ENCODE assay signal across 22 cellular contexts in genomic region chr12:102096855-102097254, GRCh38.
"Had no signal": no experiment of that assay in that cellular context is flagged by ENCODE, and none has a peak within 500 bp of the region (broad histone marks: within the 10 kb centered on the region; RNA-seq: fewer than 3 reads in every experiment).

No MANE protein-coding gene starts in this region.

- H3K36me3 ChIP-seq: vagina had no signal

- H3K4me3 Mint-ChIP-seq: activated CD4-positive, alpha-beta memory T cell treated with anti-CD3 and anti-CD28 coated beads for 36 hours; activated CD4-positive, alpha-beta T cell treated with anti-CD3 and anti-CD28 coated beads for 36 hours; activated CD8-positive, alpha-beta memory T cell treated with anti-CD3 and anti-CD28 coated beads, Interleukin-2, amount 10 ng/mL, durations not matched to agents 7 days and 5 days; activated naive CD4-positive, alpha-beta T cell treated with anti-CD3 and anti-CD28 coated beads, Interleukin-2, amount 10 ng/mL, durations not matched to agents 7 days and 5 days; endodermal cell had no signal

- H3K9me3 ChIP-seq: gastrocnemius medialis, heart right ventricle, tibial nerve, vagina had no signal

- H3K27ac ChIP-seq: dorsolateral prefrontal cortex, gastrocnemius medialis, heart right ventricle, skin epidermis, tibial nerve, vagina had no signal

- H3K4me1 ChIP-seq: vagina had no signal

- H3K27me3 Mint-ChIP-seq: activated CD4-positive, alpha-beta memory T cell treated with anti-CD3 and anti-CD28 coated beads for 36 hours; activated CD4-positive, alpha-beta T cell treated with anti-CD3 and anti-CD28 coated beads for 36 hours; activated CD8-positive, alpha-beta memory T cell treated with anti-CD3 and anti-CD28 coated beads, Interleukin-2, amount 10 ng/mL, durations not matched to agents 7 days and 5 days; activated naive CD4-positive, alpha-beta T cell treated with anti-CD3 and anti-CD28 coated beads, Interleukin-2, amount 10 ng/mL, durations not matched to agents 7 days and 5 days; progenitor cell of endocrine pancreas had no signal

- DNase-seq: activated CD4-positive, alpha-beta memory T cell treated with anti-CD3 and anti-CD28 coated beads for 36 hours; activated CD4-positive, alpha-beta T cell treated with anti-CD3 and anti-CD28 coated beads for 36 hours; activated CD8-positive, alpha-beta memory T cell treated with anti-CD3 and anti-CD28 coated beads, Interleukin-2, amount 10 ng/mL, durations not matched to agents 7 days and 5 days; activated naive CD4-positive, alpha-beta T cell treated with anti-CD3 and anti-CD28 coated beads, Interleukin-2, amount 10 ng/mL, durations not matched to agents 7 days and 5 days; activated T-cell treated with anti-CD3 and anti-CD28 coated beads, Interleukin-2, amount 50 U/mL, for 1 hour; dorsolateral prefrontal cortex; endodermal cell; gastrocnemius medialis; heart right ventricle; islet precursor cell; midbrain; right cardiac atrium; stimulated activated CD4-positive, alpha-beta T cell treated with anti-CD3 and anti-CD28 coated beads, Interleukin-15, amount 100 ng/mL, for 24 hours; stimulated activated CD4-positive, alpha-beta T cell treated with anti-CD3 and anti-CD28 coated beads, Interleukin-4, amount 100 ng/mL, for 1 hour; stimulated activated naive CD4-positive, alpha-beta T cell treated with Interleukin-2 at 50 U/mL for 16 hours; substantia nigra had no signal

- ATAC-seq: activated CD4-positive, alpha-beta T cell treated with anti-CD3 and anti-CD28 coated beads for 36 hours; activated CD8-positive, alpha-beta memory T cell treated with anti-CD3 and anti-CD28 coated beads, Interleukin-2, amount 10 ng/mL, durations not matched to agents 7 days and 5 days; gastrocnemius medialis; heart right ventricle; right cardiac atrium had no signal

- H3K4me3 ChIP-seq: dorsolateral prefrontal cortex, gastrocnemius medialis, heart right ventricle, lung, skin epidermis, tibial nerve, vagina had no signal

- H3K9me3 Mint-ChIP-seq: activated CD4-positive, alpha-beta memory T cell treated with anti-CD3 and anti-CD28 coated beads for 36 hours; activated naive CD4-positive, alpha-beta T cell treated with anti-CD3 and anti-CD28 coated beads, Interleukin-2, amount 10 ng/mL, durations not matched to agents 7 days and 5 days; activated T-helper 2 cell treated with anti-CD3 and anti-CD28 coated beads, Interferon-gamma antibody, Interleukin-2, Interleukin-4, amounts not matched to agents 10 μg/mL and 5 μg/mL and 100 μg/mL, durations not matched to agents 14 hours and 24 hours and 36 hours; endodermal cell had no signal

- H3K27me3 ChIP-seq: dorsolateral prefrontal cortex, gastrocnemius medialis, heart right ventricle, tibial nerve, vagina had no signal

- H3K4me1 Mint-ChIP-seq: activated naive CD4-positive, alpha-beta T cell treated with anti-CD3 and anti-CD28 coated beads, Interleukin-2, amount 10 ng/mL, durations not matched to agents 7 days and 5 days had no signal

- H3K27ac Mint-ChIP-seq: activated CD4-positive, alpha-beta memory T cell treated with anti-CD3 and anti-CD28 coated beads for 36 hours; activated CD4-positive, alpha-beta T cell treated with anti-CD3 and anti-CD28 coated beads for 36 hours; activated CD8-positive, alpha-beta memory T cell treated with anti-CD3 and anti-CD28 coated beads, Interleukin-2, amount 10 ng/mL, durations not matched to agents 7 days and 5 days; activated naive CD4-positive, alpha-beta T cell treated with anti-CD3 and anti-CD28 coated beads, Interleukin-2, amount 10 ng/mL, durations not matched to agents 7 days and 5 days; activated T-helper 2 cell treated with anti-CD3 and anti-CD28 coated beads, Interferon-gamma antibody, Interleukin-2, Interleukin-4, amounts not matched to agents 10 μg/mL and 5 μg/mL and 100 μg/mL, durations not matched to agents 14 hours and 24 hours and 36 hours; endodermal cell; progenitor cell of endocrine pancreas had no signal
